In the genomic region with DNA sequence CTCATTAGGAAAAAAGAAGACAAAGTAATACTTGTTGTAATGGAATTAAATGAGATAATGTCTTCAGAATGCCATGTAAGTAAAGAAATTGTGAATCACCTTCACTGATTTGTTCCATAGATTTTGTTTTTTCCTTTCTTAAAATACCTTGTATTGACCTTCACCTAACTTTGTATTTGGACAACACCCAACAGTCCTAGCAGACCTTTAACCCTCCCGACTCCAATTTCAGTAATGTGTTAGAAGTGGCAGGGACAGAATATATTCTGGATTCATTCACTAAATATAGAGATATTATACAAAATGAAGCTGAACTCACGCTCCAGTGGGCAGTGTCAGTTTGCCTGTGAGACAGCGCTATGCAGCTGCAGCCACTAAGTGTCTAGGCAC, we compare ENCODE assay signal across 1 cellular context.
TF ChIP-seq lines count a peak whose summit lies in the region.

No MANE protein-coding gene starts in this region.

TF ChIP-seq in WTC11, 78 proteins besides CTCF, POLR2A, EP300 and RAD21 (continued from another document):
- TF ChIP-seq, protein P1, sequence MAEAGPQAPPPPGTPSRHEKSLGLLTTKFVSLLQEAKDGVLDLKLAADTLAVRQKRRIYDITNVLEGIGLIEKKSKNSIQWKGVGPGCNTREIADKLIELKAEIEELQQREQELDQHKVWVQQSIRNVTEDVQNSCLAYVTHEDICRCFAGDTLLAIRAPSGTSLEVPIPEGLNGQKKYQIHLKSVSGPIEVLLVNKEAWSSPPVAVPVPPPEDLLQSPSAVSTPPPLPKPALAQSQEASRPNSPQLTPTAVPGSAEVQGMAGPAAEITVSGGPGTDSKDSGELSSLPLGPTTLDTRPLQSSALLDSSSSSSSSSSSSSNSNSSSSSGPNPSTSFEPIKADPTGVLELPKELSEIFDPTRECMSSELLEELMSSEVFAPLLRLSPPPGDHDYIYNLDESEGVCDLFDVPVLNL (CRISPR knock-in tag; IDR thresholded peaks at IDR 0.05; ENCODE audit: borderline replicate concordance, low read depth), result no peak
- TF ChIP-seq, protein P2, sequence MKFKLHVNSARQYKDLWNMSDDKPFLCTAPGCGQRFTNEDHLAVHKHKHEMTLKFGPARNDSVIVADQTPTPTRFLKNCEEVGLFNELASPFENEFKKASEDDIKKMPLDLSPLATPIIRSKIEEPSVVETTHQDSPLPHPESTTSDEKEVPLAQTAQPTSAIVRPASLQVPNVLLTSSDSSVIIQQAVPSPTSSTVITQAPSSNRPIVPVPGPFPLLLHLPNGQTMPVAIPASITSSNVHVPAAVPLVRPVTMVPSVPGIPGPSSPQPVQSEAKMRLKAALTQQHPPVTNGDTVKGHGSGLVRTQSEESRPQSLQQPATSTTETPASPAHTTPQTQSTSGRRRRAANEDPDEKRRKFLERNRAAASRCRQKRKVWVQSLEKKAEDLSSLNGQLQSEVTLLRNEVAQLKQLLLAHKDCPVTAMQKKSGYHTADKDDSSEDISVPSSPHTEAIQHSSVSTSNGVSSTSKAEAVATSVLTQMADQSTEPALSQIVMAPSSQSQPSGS (CRISPR knock-in tag; IDR thresholded peaks at IDR 0.05; ENCODE audit: borderline replicate concordance, low read depth), result no peak
- TF ChIP-seq, protein P3, sequence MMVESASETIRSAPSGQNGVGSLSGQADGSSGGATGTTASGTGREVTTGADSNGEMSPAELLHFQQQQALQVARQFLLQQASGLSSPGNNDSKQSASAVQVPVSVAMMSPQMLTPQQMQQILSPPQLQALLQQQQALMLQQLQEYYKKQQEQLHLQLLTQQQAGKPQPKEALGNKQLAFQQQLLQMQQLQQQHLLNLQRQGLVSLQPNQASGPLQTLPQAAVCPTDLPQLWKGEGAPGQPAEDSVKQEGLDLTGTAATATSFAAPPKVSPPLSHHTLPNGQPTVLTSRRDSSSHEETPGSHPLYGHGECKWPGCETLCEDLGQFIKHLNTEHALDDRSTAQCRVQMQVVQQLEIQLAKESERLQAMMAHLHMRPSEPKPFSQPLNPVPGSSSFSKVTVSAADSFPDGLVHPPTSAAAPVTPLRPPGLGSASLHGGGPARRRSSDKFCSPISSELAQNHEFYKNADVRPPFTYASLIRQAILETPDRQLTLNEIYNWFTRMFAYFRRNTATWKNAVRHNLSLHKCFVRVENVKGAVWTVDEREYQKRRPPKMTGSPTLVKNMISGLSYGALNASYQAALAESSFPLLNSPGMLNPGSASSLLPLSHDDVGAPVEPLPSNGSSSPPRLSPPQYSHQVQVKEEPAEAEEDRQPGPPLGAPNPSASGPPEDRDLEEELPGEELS (CRISPR knock-in tag; IDR thresholded peaks at IDR 0.05), result no peak
- TF ChIP-seq ZNF232 (CRISPR knock-in tag; IDR thresholded peaks at IDR 0.05), result no peak
- no peak for TF ChIP-seq CBFB (CRISPR knock-in tag; IDR thresholded peaks at IDR 0.05; ENCODE audit: low read depth)
- no peak for TF ChIP-seq ETV6 (CRISPR knock-in tag; IDR thresholded peaks at IDR 0.05)
- no peak for TF ChIP-seq SOX15 (CRISPR knock-in tag; IDR thresholded peaks at IDR 0.05)
- no peak for TF ChIP-seq TEAD1 (CRISPR knock-in tag; IDR thresholded peaks at IDR 0.05)
- TF ChIP-seq, protein P4, sequence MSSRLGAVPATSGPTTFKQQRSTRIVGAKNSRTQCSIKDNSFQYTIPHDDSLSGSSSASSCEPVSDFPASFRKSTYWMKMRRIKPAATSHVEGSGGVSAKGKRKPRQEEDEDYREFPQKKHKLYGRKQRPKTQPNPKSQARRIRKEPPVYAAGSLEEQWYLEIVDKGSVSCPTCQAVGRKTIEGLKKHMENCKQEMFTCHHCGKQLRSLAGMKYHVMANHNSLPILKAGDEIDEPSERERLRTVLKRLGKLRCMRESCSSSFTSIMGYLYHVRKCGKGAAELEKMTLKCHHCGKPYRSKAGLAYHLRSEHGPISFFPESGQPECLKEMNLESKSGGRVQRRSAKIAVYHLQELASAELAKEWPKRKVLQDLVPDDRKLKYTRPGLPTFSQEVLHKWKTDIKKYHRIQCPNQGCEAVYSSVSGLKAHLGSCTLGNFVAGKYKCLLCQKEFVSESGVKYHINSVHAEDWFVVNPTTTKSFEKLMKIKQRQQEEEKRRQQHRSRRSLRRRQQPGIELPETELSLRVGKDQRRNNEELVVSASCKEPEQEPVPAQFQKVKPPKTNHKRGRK (CRISPR knock-in tag; IDR thresholded peaks at IDR 0.05; ENCODE audit: borderline replicate concordance), result no peak
- no peak for TF ChIP-seq GABPB1 (CRISPR knock-in tag; IDR thresholded peaks at IDR 0.05)
